14 cellular contexts compared by ENCODE assay signal in the genomic region with DNA sequence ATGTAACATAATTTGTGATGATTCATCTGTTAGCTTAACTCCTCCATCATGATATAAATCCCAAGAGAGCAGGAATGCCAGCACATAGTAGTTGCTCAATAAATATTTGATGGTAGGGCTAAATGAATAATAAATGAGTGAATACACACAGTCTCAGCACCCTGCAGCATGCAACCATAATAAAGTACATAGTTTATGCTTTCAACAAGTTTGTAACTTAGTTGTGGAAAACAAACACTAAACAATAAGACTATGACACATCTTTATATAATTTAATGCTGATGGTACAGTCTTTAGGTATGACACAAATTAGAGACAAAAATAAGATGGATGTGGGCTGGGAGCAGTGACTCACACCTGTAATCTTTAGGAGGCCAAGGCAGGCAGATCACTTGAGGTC. TPM values are rescaled to one million over a fixed set of nuclear protein-coding genes. Genes with fewer than 3 reads are reported as not detected.
A peak's percentile ranks its signal among the peaks of the same experiment; 100 is the strongest.
DNase-seq lines count a peak whose midpoint lies in the region; ATAC-seq lines count a peak whose summit lies in the region.
"Had no signal": no experiment of that assay in that cellular context is flagged by ENCODE, and none has a peak within 500 bp of the region (broad histone marks: within the 10 kb centered on the region; RNA-seq: fewer than 3 reads in every experiment).

No MANE protein-coding gene starts in this region.

- H3K27me3 ChIP-seq in right cardiac atrium (ENCODE audit: control insufficient read depth, insufficient read depth) = no peaks in the 10 kb centered on the region

- peaks cover 3% of the 10 kb centered on the region for H3K4me1 ChIP-seq in right cardiac atrium (ENCODE audit: control insufficient read depth, insufficient read depth, low read length)

- DNase-seq in stimulated activated naive CD8-positive, alpha-beta T cell treated with anti-CD3 and anti-CD28 coated beads, Interleukin-15, Interleukin-2, amounts not matched to agents 100 U/mL and 50 U/mL, for 24 hours = no peak
- DNase-seq in RPMI7951 (ENCODE audit: low read depth) (peak; percentile 30), right cardiac atrium (no peak)
- no peak for DNase-seq in natural killer cell treated with Interleukin-12 subunit alpha and Interleukin-12 subunit beta and Interleukin-15 and Interleukin-18, amount 100 ng/mL, for 72 hours (ENCODE audit: low spot score)
- DNase-seq: activated CD4-positive, CD25-positive, alpha-beta regulatory T cell treated with anti-CD3 and anti-CD28 coated beads, Interleukin-2, amount 50 U/mL, for 72 hours; C1 segment of cervical spinal cord; hypothalamus; NCI-H69 had no signal

- no peak for ATAC-seq in stimulated activated naive CD8-positive, alpha-beta T cell treated with anti-CD3 and anti-CD28 coated beads, Interleukin-15, Interleukin-2, amounts not matched to agents 100 U/mL and 50 U/mL, for 24 hours
- ATAC-seq in esophagus mucosa = peak; percentile 61
- ATAC-seq in GM21825 (IDR thresholded peaks at IDR 0.05; ENCODE audit: unreplicated experiment) = no peak
- no peak for ATAC-seq in natural killer cell treated with Interleukin-12 subunit alpha and Interleukin-12 subunit beta and Interleukin-15 and Interleukin-18, amount 100 ng/mL, for 72 hours
- no peak for ATAC-seq in GM19467 (IDR thresholded peaks at IDR 0.05; ENCODE audit: unreplicated experiment)
- no peak for ATAC-seq in right cardiac atrium

- H3K9me3 ChIP-seq in right cardiac atrium (ENCODE audit: control insufficient read depth, low read length) = no peaks in the 10 kb centered on the region

- no peaks in the 10 kb centered on the region for H3K9me3 Mint-ChIP-seq in stimulated activated naive CD8-positive, alpha-beta T cell treated with anti-CD3 and anti-CD28 coated beads, Interleukin-15, Interleukin-2, amounts not matched to agents 100 ng/mL and 50 ng/mL, for 24 hours
- no peaks in the 10 kb centered on the region for H3K9me3 Mint-ChIP-seq in natural killer cell treated with Interleukin-12 subunit alpha and Interleukin-12 subunit beta and Interleukin-15 and Interleukin-18, amount 100 ng/mL, for 72 hours

- no peaks in the 10 kb centered on the region for H3K27me3 Mint-ChIP-seq in stimulated activated naive CD8-positive, alpha-beta T cell treated with anti-CD3 and anti-CD28 coated beads, Interleukin-15, Interleukin-2, amounts not matched to agents 100 ng/mL and 50 ng/mL, for 24 hours
- no peaks in the 10 kb centered on the region for H3K27me3 Mint-ChIP-seq in natural killer cell treated with Interleukin-12 subunit alpha and Interleukin-12 subunit beta and Interleukin-15 and Interleukin-18, amount 100 ng/mL, for 72 hours

- H3K27ac ChIP-seq in right cardiac atrium (ENCODE audit: low read length) = no peak overlapping the region
- H3K27ac ChIP-seq: SK-N-MC had no signal

- no peak overlapping the region for H3K4me3 ChIP-seq in right cardiac atrium (ENCODE audit: low read length)
- H3K4me3 ChIP-seq: lung, SK-N-MC had no signal

- intact Hi-C loops in right cardiac atrium (cut with DNase I) = loop anchor here in 1 of 4 donors (10.0 kb wide), 1 partner anchor 213 kb away; no protein-coding TSS in a partner anchor

- peak overlapping the region; percentile 56 for H3K27ac Mint-ChIP-seq in stimulated activated naive CD8-positive, alpha-beta T cell treated with anti-CD3 and anti-CD28 coated beads, Interleukin-15, Interleukin-2, amounts not matched to agents 100 ng/mL and 50 ng/mL, for 24 hours
- peak overlapping the region in 1 of 2 donors; percentile 55 for H3K27ac Mint-ChIP-seq in natural killer cell treated with Interleukin-12 subunit alpha and Interleukin-12 subunit beta and Interleukin-15 and Interleukin-18, amount 100 ng/mL, for 72 hours

- peak overlapping the region; percentile 24 for H3K4me3 Mint-ChIP-seq in stimulated activated naive CD8-positive, alpha-beta T cell treated with anti-CD3 and anti-CD28 coated beads, Interleukin-15, Interleukin-2, amounts not matched to agents 100 ng/mL and 50 ng/mL, for 24 hours
- H3K4me3 Mint-ChIP-seq in natural killer cell treated with Interleukin-12 subunit alpha and Interleukin-12 subunit beta and Interleukin-15 and Interleukin-18, amount 100 ng/mL, for 72 hours = no peak overlapping the region

- H3K4me1 Mint-ChIP-seq in stimulated activated naive CD8-positive, alpha-beta T cell treated with anti-CD3 and anti-CD28 coated beads, Interleukin-15, Interleukin-2, amounts not matched to agents 100 ng/mL and 50 ng/mL, for 24 hours (ENCODE audit: low read depth) = peaks cover 62% of the 10 kb centered on the region
- peaks cover 26 to 36% of the 10 kb centered on the region in 2 donors for H3K4me1 Mint-ChIP-seq in natural killer cell treated with Interleukin-12 subunit alpha and Interleukin-12 subunit beta and Interleukin-15 and Interleukin-18, amount 100 ng/mL, for 72 hours (ENCODE audit: low read depth in 2 of 2)

- H3K36me3 Mint-ChIP-seq in stimulated activated naive CD8-positive, alpha-beta T cell treated with anti-CD3 and anti-CD28 coated beads, Interleukin-15, Interleukin-2, amounts not matched to agents 100 ng/mL and 50 ng/mL, for 24 hours (ENCODE audit: low read depth) = peaks cover 26% of the 10 kb centered on the region
- no peaks in the 10 kb centered on the region for H3K36me3 Mint-ChIP-seq in natural killer cell treated with Interleukin-12 subunit alpha and Interleukin-12 subunit beta and Interleukin-15 and Interleukin-18, amount 100 ng/mL, for 72 hours

RNA-seq across cellular contexts. Expression of a gene that starts 3.8 kb away (rescaled TPM):
- 11.2 and 11.3 TPM in 2 replicates for total RNA-seq in RPMI7951 (2014; rRNA removed; shearing (Covaris generic))
- total RNA-seq in esophagus mucosa = 4.2 TPM
- total RNA-seq in natural killer cell treated with Interleukin-12 subunit alpha and Interleukin-12 subunit beta and Interleukin-15 and Interleukin-18, amount 100 ng/mL, for 72 hours = 1 to 10 TPM; 8.5 to 9.3 TPM
- total RNA-seq in right cardiac atrium = 1 to 10 TPM; 6.3 to 8.3 (median 7.4) TPM
- polyA plus RNA-seq in right cardiac atrium = 3.1 TPM

RNA-seq across cellular contexts. Expression of a gene that starts 29.3 kb away (rescaled TPM):
- total RNA-seq in RPMI7951 (2014; rRNA removed; shearing (Covaris generic)) = 0.12 and 0.20 TPM in 2 replicates
- total RNA-seq in esophagus mucosa (not detected), right cardiac atrium (10 to 100 TPM in 3 of 4 donors, 1 to 10 TPM in 1; 7.9 to 12.6 (median 10.9) TPM)
- total RNA-seq in natural killer cell treated with Interleukin-12 subunit alpha and Interleukin-12 subunit beta and Interleukin-15 and Interleukin-18, amount 100 ng/mL, for 72 hours = not detected
- 5.7 TPM for polyA plus RNA-seq in right cardiac atrium
